In genomic region chr22:30694171-30694637, GRCh38 we compare ENCODE assay signal across 8 cellular contexts. TPM values are rescaled to one million over a fixed set of nuclear protein-coding genes. Genes with fewer than 3 reads are reported as not detected.
DNase-seq lines count a peak whose midpoint lies in the region; ATAC-seq lines count a peak whose summit lies in the region.

No MANE protein-coding gene starts in this region.

- H3K27ac ChIP-seq in muscle layer of colon (ENCODE audit: low read depth, low read length): peak overlapping the region; percentile 82

- H3K4me3 ChIP-seq in muscle layer of colon (ENCODE audit: low read depth in 1 of 2, low read length in 2 of 2): peak overlapping the region; percentile 55 to 58

- H3K27me3 ChIP-seq in muscle layer of colon (ENCODE audit: control insufficient read depth in 1 of 2, insufficient read depth in 2 of 2, low read length in 2 of 2): no peaks in the 10 kb centered on the region

- no peaks in the 10 kb centered on the region for H3K9me3 ChIP-seq in muscle layer of colon (ENCODE audit: low read length)

- ATAC-seq in esophagus mucosa: peak; percentile 43

- no peak overlapping the region for H3K9ac ChIP-seq in muscle layer of colon (ENCODE audit: low read length)

- peak; percentile 42 to 46 for DNase-seq in NCI-H187 (lab: John Stamatoyannopoulos, UW)
- DNase-seq in NCI-H187 treated with DMSO at 0.1 percent for 48 hours (lab: John Stamatoyannopoulos, UW): no peak
- DNase-seq in NCI-H526 treated with DMSO at 0.1 percent for 48 hours (lab: John Stamatoyannopoulos, UW): peak; percentile 44
- DNase-seq in activated T-cell treated with anti-CD3 and anti-CD28 coated beads, Interleukin-2, amount 50 U/mL, for 1 hour: peak; percentile 68
- DNase-seq in stimulated activated CD8-positive, alpha-beta memory T cell treated with anti-CD3 and anti-CD28 coated beads, Interleukin-7, amount 100 ng/mL, for 24 hours (ENCODE audit: low read depth): peak; percentile 8
- no peak for DNase-seq in GM19240 (ENCODE audit: insufficient read length, low spot score)

- no peaks in the 10 kb centered on the region for H3K36me3 ChIP-seq in muscle layer of colon (ENCODE audit: insufficient read depth, low read length)

- peaks cover 17% of the 10 kb centered on the region for H3K4me1 ChIP-seq in muscle layer of colon (ENCODE audit: insufficient read depth, low read length)

RNA-seq across cellular contexts. Expression of gene OSBP2, which starts 0.5 kb away (rescaled TPM):
- 3.0 TPM for total RNA-seq in esophagus mucosa

RNA-seq across cellular contexts. Expression of gene DUSP18, which starts 26.5 kb away (rescaled TPM):
- total RNA-seq in esophagus mucosa: 10.4 TPM

RNA-seq across cellular contexts. Expression of gene SLC35E4, which starts 58.6 kb away (rescaled TPM):
- total RNA-seq in esophagus mucosa: 2.0 TPM

Comparison
In these comparisons a context has a peak if more than half of its experiments do, and no peak if none do; other contexts are left out.
1. DNase-seq: peak in NCI-H187 (2 of 2), NCI-H526 treated with DMSO at 0.1 percent for 48 hours (single experiment), activated T-cell treated with anti-CD3 and anti-CD28 coated beads, Interleukin-2, amount 50 U/mL, for 1 hour (single experiment) and stimulated activated CD8-positive, alpha-beta memory T cell treated with anti-CD3 and anti-CD28 coated beads, Interleukin-7, amount 100 ng/mL, for 24 hours (single experiment); none in NCI-H187 treated with DMSO at 0.1 percent for 48 hours (single experiment) and GM19240 (single experiment).